ENCODE assay signal across 20 cellular contexts in genomic region chr3:140913728-140914127, GRCh38.
"Had no signal": no experiment of that assay in that cellular context is flagged by ENCODE, and none has a peak within 500 bp of the region (broad histone marks: within the 10 kb centered on the region; RNA-seq: fewer than 3 reads in every experiment).

No MANE protein-coding gene starts in this region.

- H3K27ac ChIP-seq: HL-60, KMS-11, SJSA1 had no signal

- DNase-seq: Kasumi-1, MM.1S, NCI-H1092 treated with DMSO at 0.1 percent for 48 hours, NCI-H1436, NCI-H1694 treated with DMSO at 0.1 percent for 48 hours, NCI-H1930, NCI-H2081, NCI-H2107, NCI-H2227 treated with DMSO at 0.1 percent for 48 hours, NCI-H524, NCI-H526 treated with DMSO at 0.1 percent for 48 hours, NCI-H774, Right ventricle myocardium superior, RPMI8226, SIG-M5, SK-N-SH had no signal

- H3K36me3 ChIP-seq: SJSA1 had no signal

- H3K4me1 ChIP-seq: SJSA1 had no signal

- ATAC-seq: K562 had no signal

- H3K9me3 ChIP-seq: SJSA1, SK-N-SH had no signal

- H3K4me3 ChIP-seq: K562, SJSA1 had no signal
